Comparison of ENCODE assay signal across 8 cellular contexts in genomic region chr6:34465551-34466241, GRCh38. TPM values are rescaled to one million over a fixed set of nuclear protein-coding genes. Genes with fewer than 3 reads are reported as not detected.
DNase-seq lines count a peak whose midpoint lies in the region; ATAC-seq, FAIRE-seq and TF ChIP-seq lines count a peak whose summit lies in the region.

Gene PACSIN1 (plus strand): TSS chr6:34466076. CDS start chr6:34526306, 60,230 bp downstream.

- TF ChIP-seq CTCF in WI38 (IDR thresholded peaks at IDR 0.05; ENCODE audit: low read depth, low read length) = no peak
- no peak for TF ChIP-seq CTCF in psoas muscle (IDR thresholded peaks at IDR 0.05)

- H3K4me1 ChIP-seq in BLaER1 = peaks cover 61% of the 10 kb centered on the region
- no peaks in the 10 kb centered on the region for H3K4me1 ChIP-seq in psoas muscle

- H3K9me3 ChIP-seq in BLaER1 (no peaks in the 10 kb centered on the region), psoas muscle (no peaks in the 10 kb centered on the region)

- peak within 1 kb of the TSS; percentile 98 for H3K4me2 ChIP-seq in BLaER1

- H3K27ac ChIP-seq in BLaER1 (no peak within 1 kb of the TSS), psoas muscle (no peak within 1 kb of the TSS)

- peak in 1 of 4 donors; percentile 44 for ATAC-seq in psoas muscle

- intact Hi-C loops in psoas muscle (cut with DNase I) = loop anchor here in 1 of 2 donors (1.0 kb wide), 1 partner anchor 12 kb away; no protein-coding TSS in a partner anchor

- H3K27me3 ChIP-seq in BLaER1 (0 out of 2 replicates have a peak, but pooled peaks cover 4% of the 10 kb centered on the region), H7 (ENCODE audit: control insufficient read depth, insufficient read depth, low read length) (peaks cover 20% of the 10 kb centered on the region), psoas muscle (ENCODE audit: insufficient read depth in 3 of 3, low read length in 2 of 3) (peaks cover 0 to 27% (median 6%) of the 10 kb centered on the region in 3 donors)

- DNase-seq in H7 (peak; percentile 96), frontal cortex (ENCODE audit: low spot score in 2 of 2) (peak; percentile 59 to 60), psoas muscle (no peak), HPDE6-E6E7 (ENCODE audit: extremely low spot score) (no peak), KBM-7 (no peak), NCI-H1694 treated with DMSO at 0.1 percent for 48 hours (lab: John Stamatoyannopoulos, UW) (no peak)

- in situ Hi-C loops in KBM-7 (cut with MboI; ENCODE audit: low pct_unique_long_range_greater_than_20kb, low sequenced_read_pairs) = no loop called here

- H4K20me1 ChIP-seq in BLaER1 = no peaks in the 10 kb centered on the region

- H3K36me3 ChIP-seq in BLaER1 (no peaks in the 10 kb centered on the region), H7 (replicated peaks; ENCODE audit: control insufficient read depth, insufficient read depth, low read length) (no peaks in the 10 kb centered on the region), psoas muscle (ENCODE audit: insufficient read depth in 1 of 2, low read depth in 1 of 2) (no peaks in the 10 kb centered on the region)

- H3K4me3 ChIP-seq in BLaER1 = peak within 1 kb of the TSS; percentile 66
- H3K4me3 ChIP-seq in H7 (ENCODE audit: insufficient read depth, low read depth, low read length) = peak within 1 kb of the TSS; percentile 62
- 0 out of 2 replicates have a peak within 1 kb of the TSS, but pooled peaks have one; percentile 6 for H3K4me3 ChIP-seq in WI38 (ENCODE audit: low read depth, low read length)
- H3K4me3 ChIP-seq in psoas muscle = peak within 1 kb of the TSS; percentile 58

- FAIRE-seq in frontal cortex (lab: Jason Lieb, UNC) = no peak

- WGBS in psoas muscle, 3 donors = 2 to 4% (median 2%) methylated on average over 36 to 65 of the region's 65 CpGs

- peak within 1 kb of the TSS; percentile 45; the same call in 1 of the 2 replicates for H3K9ac ChIP-seq in BLaER1

RNA-seq across cellular contexts. Expression of gene PACSIN1, which starts in this region (rescaled TPM):
- total RNA-seq in H7 (2014; rRNA removed; shearing (Covaris generic)) = 3.4 and 4.9 TPM in 2 replicates
- total RNA-seq in frontal cortex = 2.9 TPM
- total RNA-seq in psoas muscle = under 1 TPM in 2 of 4 donors, not detected in 2; 0.11 TPM
- under 1 TPM in 1 of 3 donors, not detected in 2; 0.17 TPM for polyA plus RNA-seq in psoas muscle

Comparison
In these comparisons a context has a peak if more than half of its experiments do, and no peak if none do; other contexts are left out.
1. H3K4me3 ChIP-seq: peak in every context shown above with its lines; median percentile 66 in BLaER1; 62 in H7; 58 in psoas muscle; 6 in WI38.
2. DNase-seq: peak in H7 (single experiment) and frontal cortex (2 of 2); none in psoas muscle (0 of 2), HPDE6-E6E7 (single experiment), KBM-7 (single experiment) and NCI-H1694 treated with DMSO at 0.1 percent for 48 hours (single experiment).